In genomic region chr2:184877909-184878308, GRCh38 we compare ENCODE assay signal across 28 cellular contexts.
"Had no signal": no experiment of that assay in that cellular context is flagged by ENCODE, and none has a peak within 500 bp of the region (broad histone marks: within the 10 kb centered on the region; RNA-seq: fewer than 3 reads in every experiment).

No MANE protein-coding gene starts in this region.

- H3K36me3 ChIP-seq: neural progenitor cell, ovary, right lobe of liver, sigmoid colon, stomach, thoracic aorta, thyroid gland, tibial nerve, upper lobe of left lung, vagina had no signal

- H3K27me3 ChIP-seq: neural progenitor cell, ovary, right lobe of liver, sigmoid colon, stomach, thyroid gland, tibial nerve, upper lobe of left lung, vagina had no signal

- H3K9me3 ChIP-seq: ovary, psoas muscle, right lobe of liver, sigmoid colon, thoracic aorta, thyroid gland, tibial nerve, upper lobe of left lung, vagina had no signal

- FAIRE-seq: small intestine, urothelium cell line had no signal

- H3K4me2 ChIP-seq: neural progenitor cell had no signal

- H3K79me2 ChIP-seq: parathyroid adenoma had no signal

- ATAC-seq: psoas muscle; right cardiac atrium; stimulated activated effector memory CD8-positive, alpha-beta T cell treated with anti-CD3 and anti-CD28 coated beads, Interleukin-12 subunit alpha, Interleukin-12 subunit beta, amount 100 ng/mL, for 72 hours; stimulated activated naive B cell treated with anti-CD40 and anti-IgM and Interleukin-4, amounts not matched to agents 10 μg/mL and 1 μg/mL and 100 μg/mL, for 72 hours had no signal

- H3K9ac ChIP-seq: neural progenitor cell, parathyroid adenoma had no signal

- H3K36me3 Mint-ChIP-seq: neural progenitor cell; stimulated activated effector memory CD8-positive, alpha-beta T cell treated with anti-CD3 and anti-CD28 coated beads, Interleukin-12 subunit alpha, Interleukin-12 subunit beta, amount 100 ng/mL, for 72 hours; stimulated activated naive B cell treated with anti-CD40 and anti-IgM and Interleukin-4, amounts not matched to agents 10 μg/mL and 1 μg/mL and 100 μg/mL, for 72 hours had no signal

- H3K4me3 Mint-ChIP-seq: nephron; neural progenitor cell; stimulated activated effector memory CD8-positive, alpha-beta T cell treated with anti-CD3 and anti-CD28 coated beads, Interleukin-12 subunit alpha, Interleukin-12 subunit beta, amount 100 ng/mL, for 72 hours; stimulated activated naive B cell treated with anti-CD40 and anti-IgM and Interleukin-4, amounts not matched to agents 10 μg/mL and 1 μg/mL and 100 μg/mL, for 72 hours; stimulated activated naive CD8-positive, alpha-beta T cell treated with anti-CD3 and anti-CD28 coated beads, Interleukin-15, Interleukin-2, amounts not matched to agents 100 ng/mL and 50 ng/mL, for 24 hours had no signal

- H3K27ac Mint-ChIP-seq: nephron; neural progenitor cell; progenitor cell of endocrine pancreas; stimulated activated effector memory CD8-positive, alpha-beta T cell treated with anti-CD3 and anti-CD28 coated beads, Interleukin-12 subunit alpha, Interleukin-12 subunit beta, amount 100 ng/mL, for 72 hours; stimulated activated naive B cell treated with anti-CD40 and anti-IgM and Interleukin-4, amounts not matched to agents 10 μg/mL and 1 μg/mL and 100 μg/mL, for 72 hours; stimulated activated naive CD8-positive, alpha-beta T cell treated with anti-CD3 and anti-CD28 coated beads, Interleukin-15, Interleukin-2, amounts not matched to agents 100 ng/mL and 50 ng/mL, for 24 hours had no signal

- H3K27me3 Mint-ChIP-seq: progenitor cell of endocrine pancreas; stimulated activated naive B cell treated with anti-CD40 and anti-IgM and Interleukin-4, amounts not matched to agents 10 μg/mL and 1 μg/mL and 100 μg/mL, for 72 hours; stimulated activated naive CD8-positive, alpha-beta T cell treated with anti-CD3 and anti-CD28 coated beads, Interleukin-15, Interleukin-2, amounts not matched to agents 100 ng/mL and 50 ng/mL, for 24 hours had no signal

- H2AFZ ChIP-seq: neural progenitor cell, parathyroid adenoma had no signal

- H3K9me3 Mint-ChIP-seq: neural progenitor cell had no signal

- H3K27ac ChIP-seq: neural progenitor cell, ovary, parathyroid adenoma, psoas muscle, right lobe of liver, sigmoid colon, stomach, thoracic aorta, thyroid gland, tibial nerve, upper lobe of left lung, vagina had no signal

- H3K4me1 Mint-ChIP-seq: nephron; stimulated activated effector memory CD8-positive, alpha-beta T cell treated with anti-CD3 and anti-CD28 coated beads, Interleukin-12 subunit alpha, Interleukin-12 subunit beta, amount 100 ng/mL, for 72 hours; stimulated activated naive B cell treated with anti-CD40 and anti-IgM and Interleukin-4, amounts not matched to agents 10 μg/mL and 1 μg/mL and 100 μg/mL, for 72 hours had no signal

- H3K4me1 ChIP-seq: neural progenitor cell, parathyroid adenoma, psoas muscle, right lobe of liver, sigmoid colon, stomach, thyroid gland, tibial nerve, upper lobe of left lung, vagina had no signal

- H3K4me3 ChIP-seq: neural progenitor cell, ovary, psoas muscle, right lobe of liver, sigmoid colon, stomach, thoracic aorta, thyroid gland, tibial nerve, upper lobe of left lung, vagina had no signal

- DNase-seq: occipital lobe; ovary; posterior cingulate gyrus; psoas muscle; right cardiac atrium; right lobe of liver; sigmoid colon; small intestine; stimulated activated CD4-positive, alpha-beta T cell treated with anti-CD3 and anti-CD28 coated beads, Interleukin-15, amount 100 ng/mL, for 24 hours; stimulated activated CD4-positive, alpha-beta T cell treated with anti-CD3 and anti-CD28 coated beads, Interleukin-2, amount 100 ng/mL, for 24 hours; stimulated activated CD4-positive, alpha-beta T cell treated with anti-CD3 and anti-CD28 coated beads, Interleukin-2, amount 100 ng/mL, for 48 hours; stimulated activated CD4-positive, alpha-beta T cell treated with anti-CD3 and anti-CD28 coated beads, Interleukin-4, amount 100 ng/mL, for 24 hours; stimulated activated naive B cell treated with anti-CD40 and anti-IgM and Interleukin-4, amounts not matched to agents 10 μg/mL and 1 μg/mL and 100 μg/mL, for 72 hours; stimulated activated naive CD4-positive, alpha-beta T cell treated with Interleukin-2 at 50 U/mL for 16 hours; stomach; thyroid gland; trophoblast cell; upper lobe of left lung had no signal
